In genomic region chr1:78839704-78840277, GRCh38 we compare ENCODE assay signal across 1 cellular context.
TF ChIP-seq lines count a peak whose summit lies in the region.

No MANE protein-coding gene starts in this region.

TF ChIP-seq in SK-N-SH, 30 proteins besides CTCF, POLR2A, EP300 and RAD21 (continued from another document):
- no peak for TF ChIP-seq REST (IDR thresholded peaks at IDR 0.05; ENCODE audit: low read depth, low read length)
